ENCODE assay signal across 8 cellular contexts in the genomic region with DNA sequence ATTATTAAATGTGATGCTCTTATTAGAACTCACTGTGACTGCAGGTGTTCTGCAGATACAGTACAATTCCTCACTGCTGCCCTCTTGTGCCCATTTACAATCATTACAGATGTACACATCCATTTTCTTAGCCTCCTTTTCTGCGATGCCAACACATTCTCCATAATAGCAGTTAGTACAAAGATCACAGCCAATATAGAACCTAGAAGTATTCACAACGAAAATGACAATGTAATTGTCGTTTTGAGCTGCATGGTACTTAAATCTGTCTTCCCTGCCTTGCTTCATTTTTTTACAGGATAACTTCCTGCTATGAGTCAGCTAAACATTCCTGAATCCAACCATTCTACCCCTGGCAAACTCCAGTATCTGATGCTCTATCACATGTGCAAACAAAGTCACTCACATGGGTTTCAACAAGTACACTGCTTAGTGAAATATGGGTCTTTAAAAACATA. TPM values are rescaled to one million over a fixed set of nuclear protein-coding genes. Genes with fewer than 3 reads are reported as not detected.
DNase-seq lines count a peak whose midpoint lies in the region; TF ChIP-seq lines count a peak whose summit lies in the region.
"Not testable (repeated sequence)": the region's sequence is repeated elsewhere in the genome, so short reads cannot be mapped to it uniquely, and the experiment has no call there.

No MANE protein-coding gene starts in this region.

- H3K9me3 Mint-ChIP-seq in nephron: not testable (repeated sequence)

- not testable (repeated sequence) for H3K27me3 Mint-ChIP-seq in nephron (ENCODE audit: low read depth)

- peak; percentile 96 for DNase-seq in DMS 273 (lab: John Stamatoyannopoulos, UW; ENCODE audit: unreplicated experiment)
- DNase-seq in HT1080 (ENCODE audit: low read depth): peak; percentile 72
- peak; percentile 37 for DNase-seq in NCI-H510A (lab: John Stamatoyannopoulos, UW)
- DNase-seq in T-helper 9 cell: peak; percentile 46
- DNase-seq in amniotic stem cell (lab: John Stamatoyannopoulos, UW): peak; percentile 88
- peak; percentile 58 for DNase-seq in germinal center (ENCODE audit: low spot score)
- DNase-seq in stimulated activated naive CD4-positive, alpha-beta T cell treated with Interleukin-2 at 50 U/mL for 16 hours (lab: John Stamatoyannopoulos, UW): peak; percentile 41

- H3K27ac Mint-ChIP-seq in nephron: not testable (repeated sequence)

- not testable (repeated sequence) for H3K4me3 Mint-ChIP-seq in nephron

- peak; percentile 83 to 90 (median 84) for TF ChIP-seq CTCF in nephron (IDR thresholded peaks at IDR 0.05; ENCODE audit: unreplicated experiment in 3 of 3)

- not testable (repeated sequence) for H3K36me3 Mint-ChIP-seq in nephron (ENCODE audit: low read depth)

- not testable (repeated sequence) for H3K4me1 Mint-ChIP-seq in nephron

RNA-seq across cellular contexts. Expression of gene LRRC37A, which starts 8.1 kb away (rescaled TPM):
- total RNA-seq in HT1080 (2014; rRNA removed; shearing (Covaris generic)): 1.2 and 1.4 TPM in 2 replicates
- 0.60 and 0.78 TPM in 2 replicates for polyA plus RNA-seq in HT1080 (2015; cell fraction: cytosol; rRNA removed)
- 1.4 and 2.7 TPM in 2 replicates for polyA plus RNA-seq in HT1080 (2015; cell fraction: nucleus; rRNA removed)

Comparison
In these comparisons a context has a peak if more than half of its experiments do, and no peak if none do; other contexts are left out.
1. Peak in every context shown above with its lines: DNase-seq.
2. DNase-seq: peak in every context shown above with its lines; median percentile 96 in DMS 273; 88 in amniotic stem cell; 72 in HT1080; 58 in germinal center; 46 in T-helper 9 cell; 41 in stimulated activated naive CD4-positive, alpha-beta T cell treated with Interleukin-2 at 50 U/mL for 16 hours; 37 in NCI-H510A.